ENCODE assay signal across 8 cellular contexts in the genomic region with DNA sequence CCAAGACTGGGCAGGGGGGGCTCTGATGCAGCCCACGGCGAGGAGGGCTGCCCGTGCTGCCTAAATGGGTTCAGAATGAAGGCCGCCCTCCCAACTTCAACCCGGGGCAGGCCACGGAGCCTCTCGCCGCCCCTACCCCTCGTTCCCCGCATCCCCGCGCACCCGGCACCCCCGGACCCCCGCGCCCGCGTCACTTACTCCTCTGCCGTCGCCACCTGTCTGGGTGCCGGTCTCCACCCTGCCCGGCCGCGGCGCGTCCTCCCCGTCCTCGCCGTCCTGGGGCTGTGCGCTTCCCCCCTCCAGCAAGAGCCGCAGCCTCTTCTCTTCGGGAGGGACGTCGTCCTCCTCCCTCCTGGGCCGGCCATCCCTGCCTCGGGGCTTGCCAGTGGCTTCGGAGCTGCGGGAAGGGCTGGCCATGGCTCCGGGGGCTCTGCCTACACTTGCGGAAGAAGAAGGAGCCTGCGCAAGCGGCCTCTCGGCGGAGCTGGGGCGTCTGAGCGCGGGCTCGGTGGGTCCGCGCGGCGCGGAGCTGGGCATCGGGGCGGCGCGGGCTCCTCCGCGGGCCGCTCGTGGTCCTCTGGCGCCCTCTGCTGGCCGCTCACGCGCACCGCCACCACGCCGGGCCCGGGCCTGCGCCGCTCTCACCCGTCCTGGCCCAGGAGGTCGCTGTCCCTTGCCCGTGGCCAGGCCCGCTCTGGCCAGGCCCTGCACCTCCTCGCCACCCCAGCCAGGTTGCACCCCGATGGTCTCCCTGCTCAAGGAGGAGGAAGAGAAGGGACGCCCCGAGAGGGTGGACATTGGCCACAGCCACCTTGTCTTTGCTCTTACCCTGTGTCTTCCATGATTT. TPM values are rescaled to one million over a fixed set of nuclear protein-coding genes. Genes with fewer than 3 reads are reported as not detected.
DNase-seq lines count a peak whose midpoint lies in the region; ATAC-seq and TF ChIP-seq lines count a peak whose summit lies in the region.
"Not testable (repeated sequence)": the region's sequence is repeated elsewhere in the genome, so short reads cannot be mapped to it uniquely, and the experiment has no call there.

No MANE protein-coding gene starts in this region.

- H3K9me2 ChIP-seq in HCT116 (ENCODE audit: insufficient read depth) = not testable (repeated sequence)

- H3K79me2 ChIP-seq in HCT116 (ENCODE audit: insufficient read depth, low read length) = not testable (repeated sequence)

- peak; percentile 37 to 79 (median 58) for DNase-seq in CD4-positive, alpha-beta T cell
- DNase-seq in HCT116 (ENCODE audit: low read depth, low spot score) = not testable (repeated sequence)
- DNase-seq in NCI-H510A treated with DMSO at 0.1 percent for 48 hours (lab: John Stamatoyannopoulos, UW) = peak; percentile 6
- DNase-seq in activated CD4-positive, alpha-beta T cell treated with anti-CD3 and anti-CD28 coated beads for 24 hours (ENCODE audit: low read depth in 2 of 2) = peak; percentile 57
- peak; percentile 26 for DNase-seq in astrocyte of the spinal cord (ENCODE audit: low read depth, low spot score)
- DNase-seq in left ventricle myocardium superior = peak; percentile 83
- peak; percentile 41 to 59 for DNase-seq in stimulated activated CD8-positive, alpha-beta memory T cell treated with anti-CD3 and anti-CD28 coated beads, Interleukin-7, amount 100 ng/mL, for 1 hour (ENCODE audit: low read depth in 2 of 2)

- TF ChIP-seq RAD21 in HCT116 (IDR thresholded peaks at IDR 0.05; ENCODE audit: low read depth) = 0 out of 2 replicates have a peak, but pooled peaks have one; percentile 25

- H3K36me3 ChIP-seq in HCT116 (ENCODE audit: control insufficient read depth in 1 of 2, insufficient read depth in 2 of 2, low read length in 2 of 2); neutrophil: not testable (repeated sequence)

- in situ Hi-C loops in astrocyte of the spinal cord (cut with HindIII; ENCODE audit: low sequenced_read_pairs) = not testable (repeated sequence)

- H3K27me3 ChIP-seq in CD4-positive, alpha-beta T cell (ENCODE audit: control insufficient read depth, insufficient read depth, low read length); HCT116 (ENCODE audit: insufficient read depth, low read length); neutrophil: not testable (repeated sequence)

- not testable (repeated sequence) for H3K36me3 Mint-ChIP-seq in CD4-positive, alpha-beta T cell (ENCODE audit: low read depth)

- H3K4me1 ChIP-seq in HCT116 (ENCODE audit: control insufficient read depth in 1 of 2, insufficient read depth in 2 of 2, low read length in 2 of 2); neutrophil (ENCODE audit: control insufficient read depth in 1 of 2, insufficient read depth in 1 of 2, low read depth in 1 of 2, low read length in 1 of 2): not testable (repeated sequence)

- not testable (repeated sequence) for TF ChIP-seq POLR2A in HCT116 (IDR thresholded peaks at IDR 0.05; ENCODE audit: borderline replicate concordance, extremely low read depth, insufficient read depth, insufficient read length)

- H3K4me3 Mint-ChIP-seq in CD4-positive, alpha-beta T cell = peak overlapping the region; percentile 45

- RAD21 ChIA-PET in HCT116 (lab: Charles Lee; ENCODE audit: low non-redundant PET in 1 of 2, low total read pairs in 2 of 2, uncharacterized antibody in 2 of 2, unreplicated experiment in 2 of 2) = not testable (repeated sequence)

- H4K20me1 ChIP-seq in HCT116 (ENCODE audit: insufficient read depth) = not testable (repeated sequence)

- not testable (repeated sequence) for BruUV-seq in HCT116 (replicated peaks; lab: Mats Ljungman, UMichigan)

- peaks cover 35% of the 10 kb centered on the region for H3K27me3 Mint-ChIP-seq in CD4-positive, alpha-beta T cell

- not testable (repeated sequence) for H3K27ac ChIP-seq in CD4-positive, alpha-beta T cell (ENCODE audit: low read depth, low read length); HCT116 (ENCODE audit: low read depth, low read length)
- H3K27ac ChIP-seq in neutrophil = peak overlapping the region; percentile 65

- peak overlapping the region; percentile 30 to 40 for H3K4me3 ChIP-seq in HCT116 (replicated peaks in 1 of 2; ENCODE audit: low read depth in 1 of 2, low read length in 2 of 2)
- H3K4me3 ChIP-seq in astrocyte of the spinal cord (ENCODE audit: low read depth, low read length) = peak overlapping the region; percentile 27
- H3K4me3 ChIP-seq in neutrophil (ENCODE audit: low read depth in 1 of 2, low read length in 1 of 2) = peak overlapping the region; percentile 61 to 76

- TF ChIP-seq CTCF in CD4-positive, alpha-beta T cell (IDR thresholded peaks at IDR 0.05) = peak; percentile 42
- TF ChIP-seq CTCF in HCT116 (IDR thresholded peaks at IDR 0.05 in 2 of 3, conservative IDR thresholded peaks at IDR 0.05 in 1 of 3; ENCODE audit: borderline replicate concordance in 1 of 3, insufficient read depth in 1 of 3, low read depth in 2 of 3, low read length in 2 of 3) (peak; percentile 33 to 56 (median 42); a peak in 5 of 6 replicates), astrocyte of the spinal cord (IDR thresholded peaks at IDR 0.05; ENCODE audit: low read depth, low read length) (peak; percentile 47), neutrophil (IDR thresholded peaks at IDR 0.05) (peak; percentile 87)

- H3K9me3 Mint-ChIP-seq in CD4-positive, alpha-beta T cell = not testable (repeated sequence)

- POLR2A ChIA-PET in CD4-positive, alpha-beta T cell (lab: Charles Lee); HCT116 (lab: Charles Lee): not testable (repeated sequence)

- H3K27ac Mint-ChIP-seq in CD4-positive, alpha-beta T cell = not testable (repeated sequence)

- H3K4me1 Mint-ChIP-seq in CD4-positive, alpha-beta T cell (ENCODE audit: low read depth) = not testable (repeated sequence)

- not testable (repeated sequence) for H3K9me3 ChIP-seq in CD4-positive, alpha-beta T cell (ENCODE audit: control insufficient read depth, low read length); HCT116 (ENCODE audit: control insufficient read depth in 1 of 2, insufficient read depth in 1 of 2, low read depth in 1 of 2, low read length in 2 of 2); neutrophil

- peak overlapping the region; percentile 68 for H3K4me2 ChIP-seq in HCT116 (ENCODE audit: low read length)

- peak; percentile 92 for ATAC-seq in CD4-positive, alpha-beta T cell (ENCODE audit: poor library complexity)
- peak; percentile 100 for ATAC-seq in HCT116
- peak; percentile 82 for ATAC-seq in left ventricle myocardium superior

- H2AFZ ChIP-seq in HCT116 (ENCODE audit: low read depth, low read length, poor library complexity, severe bottlenecking) = not testable (repeated sequence)

- intact Hi-C loops in CD4-positive, alpha-beta T cell (cut with DNase I, micrococcal nuclease) = loop anchor here in 1 of 2 experiments (10.0 kb wide), 1 partner anchor 292 kb away; no protein-coding TSS in a partner anchor
- intact Hi-C loops in HCT116 (cut with micrococcal nuclease); left ventricle myocardium superior (cut with micrococcal nuclease): not testable (repeated sequence)

- H3K9ac ChIP-seq in HCT116 (ENCODE audit: low read length) = not testable (repeated sequence)

- CTCF ChIA-PET in CD4-positive, alpha-beta T cell (lab: Charles Lee) = not testable (repeated sequence)
- CTCF ChIA-PET in HCT116 (lab: Charles Lee) = interaction anchor here (0.7 kb wide), 1 partner anchor 173 kb away, joined by 3 read pairs; no protein-coding TSS in a partner anchor

RNA-seq across cellular contexts. Expression of gene CLEC6A, which starts 59.3 kb away (rescaled TPM):
- total RNA-seq in CD4-positive, alpha-beta T cell = not detected
- total RNA-seq in HCT116 (2021; ENCODE audit: unreplicated experiment) (not detected), left ventricle myocardium superior (not detected)
- polyA plus RNA-seq in HCT116 (2012) = not detected in 2 replicates
